Comparison of ENCODE assay signal across 8 cellular contexts in genomic region chr19:50486823-50487515, GRCh38. TPM values are rescaled to one million over a fixed set of nuclear protein-coding genes. Genes with fewer than 3 reads are reported as not detected.
DNase-seq lines count a peak whose midpoint lies in the region; ATAC-seq and TF ChIP-seq lines count a peak whose summit lies in the region.

No MANE protein-coding gene starts in this region.

- H3K27me3 Mint-ChIP-seq in natural killer cell (ENCODE audit: low read depth in 2 of 2) (no peaks in the 10 kb centered on the region), chondrocyte (ENCODE audit: low read depth) (peaks cover 56% of the 10 kb centered on the region), nephron (ENCODE audit: low read depth) (peaks cover 43% of the 10 kb centered on the region)
- peaks cover 0 to 5% of the 10 kb centered on the region in 2 donors for H3K27me3 Mint-ChIP-seq in natural killer cell treated with Interleukin-12 subunit alpha and Interleukin-12 subunit beta and Interleukin-15 and Interleukin-18, amount 100 ng/mL, for 72 hours

- H3K4me3 Mint-ChIP-seq in natural killer cell (no peak overlapping the region), chondrocyte (ENCODE audit: unreplicated experiment) (no peak overlapping the region), nephron (peak overlapping the region; percentile 6 to 48 (median 18))
- H3K4me3 Mint-ChIP-seq in natural killer cell treated with Interleukin-12 subunit alpha and Interleukin-12 subunit beta and Interleukin-15 and Interleukin-18, amount 100 ng/mL, for 72 hours: no peak overlapping the region

- H3K27ac Mint-ChIP-seq in natural killer cell (no peak overlapping the region), chondrocyte (ENCODE audit: unreplicated experiment) (no peak overlapping the region), nephron (peak overlapping the region in 1 of 3 experiments; percentile 16)
- no peak overlapping the region for H3K27ac Mint-ChIP-seq in natural killer cell treated with Interleukin-12 subunit alpha and Interleukin-12 subunit beta and Interleukin-15 and Interleukin-18, amount 100 ng/mL, for 72 hours

- TF ChIP-seq CTCF in natural killer cell (IDR thresholded peaks at IDR 0.05): peak; percentile 41
- TF ChIP-seq CTCF in chondrocyte (IDR thresholded peaks at IDR 0.05): peak; percentile 74
- peak; percentile 22 to 50 (median 48) for TF ChIP-seq CTCF in nephron (IDR thresholded peaks at IDR 0.05; ENCODE audit: unreplicated experiment in 3 of 3)

- DNase-seq in natural killer cell: peak; percentile 32
- no peak for DNase-seq in natural killer cell treated with Interleukin-12 subunit alpha and Interleukin-12 subunit beta and Interleukin-15 and Interleukin-18, amount 100 ng/mL, for 72 hours (ENCODE audit: low spot score)
- DNase-seq in SW480 (ENCODE audit: low spot score): peak; percentile 47
- peak; percentile 40 for DNase-seq in chondrocyte (ENCODE audit: low spot score)

- H3K36me3 Mint-ChIP-seq in natural killer cell (no peaks in the 10 kb centered on the region), chondrocyte (ENCODE audit: low read depth) (peaks cover 20% of the 10 kb centered on the region), nephron (ENCODE audit: low read depth) (peaks cover 39% of the 10 kb centered on the region)
- H3K36me3 Mint-ChIP-seq in natural killer cell treated with Interleukin-12 subunit alpha and Interleukin-12 subunit beta and Interleukin-15 and Interleukin-18, amount 100 ng/mL, for 72 hours: peaks cover 4% of the 10 kb centered on the region

- peak in 1 of 3 donors; percentile 40 for ATAC-seq in natural killer cell
- ATAC-seq in natural killer cell treated with Interleukin-12 subunit alpha and Interleukin-12 subunit beta and Interleukin-15 and Interleukin-18, amount 100 ng/mL, for 72 hours: no peak
- no peak for ATAC-seq in GM18868 (IDR thresholded peaks at IDR 0.05; ENCODE audit: unreplicated experiment)
- no peak for ATAC-seq in GM18511 (IDR thresholded peaks at IDR 0.05; ENCODE audit: unreplicated experiment)
- ATAC-seq in GM21825 (IDR thresholded peaks at IDR 0.05; ENCODE audit: unreplicated experiment): no peak

- H3K9me3 Mint-ChIP-seq in natural killer cell (no peaks in the 10 kb centered on the region), chondrocyte (ENCODE audit: low read depth) (peaks cover 5% of the 10 kb centered on the region), nephron (peaks cover 5% of the 10 kb centered on the region)
- no peaks in the 10 kb centered on the region for H3K9me3 Mint-ChIP-seq in natural killer cell treated with Interleukin-12 subunit alpha and Interleukin-12 subunit beta and Interleukin-15 and Interleukin-18, amount 100 ng/mL, for 72 hours

- intact Hi-C loops in natural killer cell (cut with micrococcal nuclease): no loop called here

- H3K4me1 Mint-ChIP-seq in natural killer cell (peaks cover 5 to 37% of the 10 kb centered on the region in 2 donors), chondrocyte (ENCODE audit: low read depth) (peaks cover 7% of the 10 kb centered on the region), nephron (peaks cover 34% of the 10 kb centered on the region)
- H3K4me1 Mint-ChIP-seq in natural killer cell treated with Interleukin-12 subunit alpha and Interleukin-12 subunit beta and Interleukin-15 and Interleukin-18, amount 100 ng/mL, for 72 hours (ENCODE audit: low read depth in 2 of 2): peaks cover 13 to 23% of the 10 kb centered on the region in 2 donors

RNA-seq across cellular contexts. Expression of gene GARIN5A, which starts 10.3 kb away (rescaled TPM):
- total RNA-seq in natural killer cell (under 1 TPM in 1 of 3 donors, not detected in 2; 0.59 TPM), chondrocyte (1.7 to 2.1 TPM (median 1.9 TPM) in 3 replicates)
- total RNA-seq in natural killer cell treated with Interleukin-12 subunit alpha and Interleukin-12 subunit beta and Interleukin-15 and Interleukin-18, amount 100 ng/mL, for 72 hours: 1 to 10 TPM in 1 of 2 donors, not detected in 1; 1.1 TPM

RNA-seq across cellular contexts. Expression of gene EMC10, which starts 10.7 kb away (rescaled TPM):
- total RNA-seq in natural killer cell: 10 to 100 TPM; 79.5 to 85.1 (median 80.1) TPM
- total RNA-seq in natural killer cell treated with Interleukin-12 subunit alpha and Interleukin-12 subunit beta and Interleukin-15 and Interleukin-18, amount 100 ng/mL, for 72 hours: 100 to 1,000 TPM in 1 of 2 donors, 10 to 100 TPM in 1; 84.1 to 106 TPM
- 132 to 144 TPM (median 144 TPM) in 3 replicates for total RNA-seq in chondrocyte

RNA-seq across cellular contexts. Expression of gene JOSD2, which starts 24.0 kb away (rescaled TPM):
- total RNA-seq in natural killer cell (10 to 100 TPM; 18.8 to 22.0 (median 20.3) TPM), chondrocyte (42.5 to 44.7 TPM (median 43.1 TPM) in 3 replicates)
- 10 to 100 TPM; 39.8 to 46.0 TPM for total RNA-seq in natural killer cell treated with Interleukin-12 subunit alpha and Interleukin-12 subunit beta and Interleukin-15 and Interleukin-18, amount 100 ng/mL, for 72 hours

RNA-seq across cellular contexts. Expression of gene ASPDH, which starts 26.7 kb away (rescaled TPM):
- total RNA-seq in natural killer cell (not detected), chondrocyte (not detected in 3 replicates)
- not detected for total RNA-seq in natural killer cell treated with Interleukin-12 subunit alpha and Interleukin-12 subunit beta and Interleukin-15 and Interleukin-18, amount 100 ng/mL, for 72 hours

RNA-seq across cellular contexts. Expression of gene MYBPC2, which starts 54.3 kb away (rescaled TPM):
- total RNA-seq in natural killer cell (under 1 TPM in 2 of 3 donors, not detected in 1; 0.09 to 0.15 TPM), chondrocyte (not detected in 3 replicates)
- under 1 TPM in 1 of 2 donors, not detected in 1; 0.50 TPM for total RNA-seq in natural killer cell treated with Interleukin-12 subunit alpha and Interleukin-12 subunit beta and Interleukin-15 and Interleukin-18, amount 100 ng/mL, for 72 hours

Comparison
In these comparisons a context has a peak if more than half of its experiments do, and no peak if none do; other contexts are left out.
1. H3K4me3 Mint-ChIP-seq: peak in nephron (3 of 3); none in natural killer cell (single experiment), natural killer cell treated with Interleukin-12 subunit alpha and Interleukin-12 subunit beta and Interleukin-15 and Interleukin-18, amount 100 ng/mL, for 72 hours (single experiment) and chondrocyte (single experiment).
2. Peak in every context shown above with its lines, with median percentiles within 50 percentile points of each other: CTCF ChIP-seq.